In genomic region chr1:8679929-8680504, GRCh38 we compare ENCODE assay signal across 1 cellular context.
TF ChIP-seq lines count a peak whose summit lies in the region.

No MANE protein-coding gene starts in this region.

TF ChIP-seq in GM23338, 12 proteins besides CTCF, POLR2A, EP300 and RAD21 (continued from another document):
- TF ChIP-seq ETS1 (IDR thresholded peaks at IDR 0.05) = no peak
- no peak for TF ChIP-seq JUNB (IDR thresholded peaks at IDR 0.05; ENCODE audit: unreplicated experiment)
- TF ChIP-seq STAT1 (IDR thresholded peaks at IDR 0.05; ENCODE audit: unreplicated experiment) = no peak
- TF ChIP-seq POLR2AphosphoS5 (IDR thresholded peaks at IDR 0.05; ENCODE audit: low read depth) = no peak
